16 cellular contexts compared by ENCODE assay signal in genomic region chr4:15143551-15143950, GRCh38.
"Had no signal": no experiment of that assay in that cellular context is flagged by ENCODE, and none has a peak within 500 bp of the region (broad histone marks: within the 10 kb centered on the region; RNA-seq: fewer than 3 reads in every experiment).

No MANE protein-coding gene starts in this region.

- H3K4me1 ChIP-seq: left lung, thyroid gland had no signal

- H3K4me3 ChIP-seq: left lung, lung, neural progenitor cell, ovary, smooth muscle cell, thyroid gland had no signal

- H2AFZ ChIP-seq: neural progenitor cell had no signal

- H3K27ac ChIP-seq: left lung, neural progenitor cell, ovary, thyroid gland had no signal

- H3K9me3 ChIP-seq: left lung, ovary, thyroid gland had no signal

- H3K4me2 ChIP-seq: neural progenitor cell, smooth muscle cell had no signal

- H3K27me3 ChIP-seq: left lung, neural progenitor cell, ovary, thyroid gland had no signal

- ATAC-seq: esophagus mucosa; left lung; natural killer cell treated with Interleukin-12 subunit alpha and Interleukin-12 subunit beta and Interleukin-15 and Interleukin-18, amount 100 ng/mL, for 72 hours; right cardiac atrium; stimulated activated effector memory CD8-positive, alpha-beta T cell treated with anti-CD3 and anti-CD28 coated beads, Interleukin-12 subunit alpha, Interleukin-12 subunit beta, amount 100 ng/mL, for 72 hours had no signal

- DNase-seq: cortex of kidney; effector memory CD4-positive, alpha-beta T cell; islet precursor cell; left lung; mesenchymal stem cell; ovary; right cardiac atrium; stimulated activated CD4-positive, alpha-beta T cell treated with anti-CD3 and anti-CD28 coated beads, Interleukin-2, amount 100 ng/mL, for 48 hours; stimulated activated CD8-positive, alpha-beta memory T cell treated with anti-CD3 and anti-CD28 coated beads, Interleukin-4, amount 100 ng/mL, for 48 hours; thyroid gland had no signal

- H3K36me3 ChIP-seq: left lung, neural progenitor cell, ovary, thyroid gland had no signal

- H3K9ac ChIP-seq: neural progenitor cell had no signal
